In genomic region chr7:86926732-86927131, GRCh38 we compare ENCODE assay signal across 10 cellular contexts.
DNase-seq lines count a peak whose midpoint lies in the region; ATAC-seq and TF ChIP-seq lines count a peak whose summit lies in the region.
"Had no signal": no experiment of that assay in that cellular context is flagged by ENCODE, and none has a peak within 500 bp of the region (broad histone marks: within the 10 kb centered on the region; RNA-seq: fewer than 3 reads in every experiment).

No MANE protein-coding gene starts in this region.

- no peak overlapping the region for H3K9ac ChIP-seq in colonic mucosa (ENCODE audit: low read depth in 2 of 2, low read length in 2 of 2)

- peaks cover 12% of the 10 kb centered on the region for H3K27me3 Mint-ChIP-seq in T-helper 2 cell treated with Interferon-gamma antibody and Interleukin-4, amounts not matched to agents 5 μg/mL and 100 μg/mL, for 36 hours (ENCODE audit: low read depth)
- H3K27me3 Mint-ChIP-seq: dendritic cell treated with granulocyte-macrophage colony-stimulating factor and Interleukin-4, amounts not matched to agents 40 ng/mL and 50 ng/mL, for 4 days had no signal

- no TSS peak for BruUV-seq in PC-9 (replicated peaks; lab: Mats Ljungman, UMichigan)

- peak in 3 of 5 experiments; percentile 5 to 60 (median 24) for DNase-seq in T-helper 2 cell
- DNase-seq in T-helper 2 cell treated with Interferon-gamma antibody and Interleukin-4, amounts not matched to agents 5 μg/mL and 100 μg/mL, for 36 hours (ENCODE audit: low spot score), result no peak
- DNase-seq in KG1 (lab: John Stamatoyannopoulos, UW), result peak; percentile 45
- DNase-seq in PC-9, result peak in 1 of 2 experiments; percentile 28
- DNase-seq in colonic mucosa, result peak; percentile 42
- peak; percentile 57 for DNase-seq in midbrain (lab: John Stamatoyannopoulos, UW)

- no peak overlapping the region for H3K4me3 ChIP-seq in PC-9
- no peak overlapping the region for H3K4me3 ChIP-seq in colonic mucosa

- POLR2A ChIA-PET in PC-9 (lab: Charles Lee; ENCODE audit: unreplicated experiment), result no interaction called here

- H3K9me2 ChIP-seq in PC-9 (ENCODE audit: insufficient read depth), result no peaks in the 10 kb centered on the region

- H4K20me1 ChIP-seq in PC-9 (ENCODE audit: insufficient read depth), result no peaks in the 10 kb centered on the region

- H3K27ac ChIP-seq in PC-9 (no peak overlapping the region), colonic mucosa (no peak overlapping the region)

- H3K27me3 ChIP-seq in PC-9 (ENCODE audit: insufficient read depth, low read depth) (no peaks in the 10 kb centered on the region), colonic mucosa (no peaks in the 10 kb centered on the region)

- H2AFZ ChIP-seq in PC-9, result no peak overlapping the region

- peak; percentile 78 for TF ChIP-seq CTCF in PC-9 (conservative IDR thresholded peaks at IDR 0.05)
- TF ChIP-seq CTCF in colonic mucosa (IDR thresholded peaks at IDR 0.05), result peak; percentile 64

- H3K4me1 Mint-ChIP-seq in T-helper 2 cell treated with Interferon-gamma antibody and Interleukin-4, amounts not matched to agents 5 μg/mL and 100 μg/mL, for 36 hours (ENCODE audit: low read depth), result no peaks in the 10 kb centered on the region

- no peaks in the 10 kb centered on the region for H3K36me3 ChIP-seq in PC-9 (ENCODE audit: low read depth)
- H3K36me3 ChIP-seq in colonic mucosa, result no peaks in the 10 kb centered on the region

- H3K4me1 ChIP-seq in PC-9 (replicated peaks; ENCODE audit: insufficient read depth), result no peaks in the 10 kb centered on the region
- H3K4me1 ChIP-seq in colonic mucosa, result no peaks in the 10 kb centered on the region

- CTCF ChIA-PET in PC-9 (lab: Charles Lee), result interaction anchor here (0.6 to 0.9 kb wide), 2 partner anchors 222 to 1243 kb away, joined by 3 read pairs; no protein-coding TSS in a partner anchor

- H3K9me3 Mint-ChIP-seq in T-helper 2 cell treated with Interferon-gamma antibody and Interleukin-4, amounts not matched to agents 5 μg/mL and 100 μg/mL, for 36 hours, result no peaks in the 10 kb centered on the region
- H3K9me3 Mint-ChIP-seq: stimulated activated naive CD8-positive, alpha-beta T cell treated with anti-CD3 and anti-CD28 coated beads, Interleukin-15, Interleukin-2, amounts not matched to agents 100 ng/mL and 50 ng/mL, for 24 hours had no signal

- no peak overlapping the region for H3K4me3 Mint-ChIP-seq in T-helper 2 cell treated with Interferon-gamma antibody and Interleukin-4, amounts not matched to agents 5 μg/mL and 100 μg/mL, for 36 hours
- H3K4me3 Mint-ChIP-seq: dendritic cell treated with granulocyte-macrophage colony-stimulating factor and Interleukin-4, amounts not matched to agents 40 ng/mL and 50 ng/mL, for 4 days; stimulated activated naive CD8-positive, alpha-beta T cell treated with anti-CD3 and anti-CD28 coated beads, Interleukin-15, Interleukin-2, amounts not matched to agents 100 ng/mL and 50 ng/mL, for 24 hours had no signal

- no peaks in the 10 kb centered on the region for H3K36me3 Mint-ChIP-seq in T-helper 2 cell treated with Interferon-gamma antibody and Interleukin-4, amounts not matched to agents 5 μg/mL and 100 μg/mL, for 36 hours (ENCODE audit: low read depth)

- H3K4me2 ChIP-seq in PC-9, result no peak overlapping the region

- H3K27ac Mint-ChIP-seq in T-helper 2 cell treated with Interferon-gamma antibody and Interleukin-4, amounts not matched to agents 5 μg/mL and 100 μg/mL, for 36 hours, result no peak overlapping the region
- H3K27ac Mint-ChIP-seq: dendritic cell treated with granulocyte-macrophage colony-stimulating factor and Interleukin-4, amounts not matched to agents 40 ng/mL and 50 ng/mL, for 4 days; stimulated activated naive CD8-positive, alpha-beta T cell treated with anti-CD3 and anti-CD28 coated beads, Interleukin-15, Interleukin-2, amounts not matched to agents 100 ng/mL and 50 ng/mL, for 24 hours had no signal

- H3K9me3 ChIP-seq in PC-9 (ENCODE audit: insufficient read depth, low read depth), result no peaks in the 10 kb centered on the region
- no peaks in the 10 kb centered on the region for H3K9me3 ChIP-seq in colonic mucosa

- no peaks in the 10 kb centered on the region for H3F3A ChIP-seq in PC-9 (ENCODE audit: insufficient read depth, low read depth)

- peak; percentile 72 for ATAC-seq in GM19372 (IDR thresholded peaks at IDR 0.05; ENCODE audit: low read depth, unreplicated experiment)
- no peak for ATAC-seq in activated CD4-positive, CD25-positive, alpha-beta regulatory T cell treated with anti-CD3 and anti-CD28 coated beads, Interleukin-2, amount 50 U/mL, for 24 hours

- H3K79me2 ChIP-seq in PC-9 (ENCODE audit: low read depth), result no peaks in the 10 kb centered on the region

- intact Hi-C loops in PC-9 (cut with micrococcal nuclease; ENCODE audit: unreplicated experiment), result loop anchor here (1.0 to 5.0 kb wide), 3 partner anchors 222 to 491 kb away; no protein-coding TSS in a partner anchor
- intact Hi-C loops in colonic mucosa (cut with DNase I), result loop anchor here (5.0 kb wide), 1 partner anchor 311 kb away; no protein-coding TSS in a partner anchor
